8 cellular contexts compared by ENCODE assay signal in the genomic region with DNA sequence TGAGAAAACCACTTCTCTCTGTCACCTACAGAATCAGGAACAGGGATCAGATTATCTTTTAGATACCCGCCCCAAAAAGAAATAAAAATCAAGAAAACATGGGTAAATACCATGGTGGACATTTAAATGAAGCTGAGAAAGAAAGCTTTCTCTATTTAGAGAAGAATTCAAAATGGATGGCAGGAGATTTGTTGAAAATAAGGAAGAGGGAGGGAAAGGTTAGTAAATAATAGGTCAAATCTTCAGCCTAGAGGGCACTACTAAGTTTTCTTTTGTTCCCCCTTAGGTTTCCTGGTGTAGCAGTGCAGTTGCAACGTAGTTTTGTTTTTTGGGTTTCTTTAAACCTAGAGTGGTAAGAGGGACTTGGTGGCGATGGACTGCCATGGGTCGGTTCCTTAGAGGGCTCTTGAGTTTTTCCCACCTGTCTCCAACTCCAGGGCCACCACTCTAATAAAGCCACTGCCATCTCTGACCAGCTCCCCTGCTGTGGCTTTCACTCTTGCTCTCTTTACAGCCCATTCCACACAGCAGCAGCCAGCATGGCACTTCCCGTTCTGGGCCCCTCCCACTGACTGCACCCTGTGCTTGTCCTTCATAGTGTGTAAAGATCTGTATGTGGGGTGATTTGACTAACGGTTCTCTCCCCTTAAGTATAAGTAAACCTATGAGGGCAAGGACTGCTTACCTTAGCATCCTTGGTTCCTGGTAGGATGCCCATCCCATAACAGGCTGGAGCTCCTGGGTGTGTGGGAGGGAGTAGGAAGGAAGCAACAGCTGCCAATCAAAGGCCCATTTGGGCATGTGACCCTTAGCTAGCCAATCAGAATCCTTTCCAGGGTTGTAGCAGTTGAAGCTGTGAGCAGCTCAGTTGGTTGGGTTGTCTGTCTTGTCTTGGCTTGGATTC.
DNase-seq lines count a peak whose midpoint lies in the region; ATAC-seq, FAIRE-seq and TF ChIP-seq lines count a peak whose summit lies in the region.

No MANE protein-coding gene starts in this region.

- CTCF ChIA-PET in CD8-positive, alpha-beta memory T cell (lab: Charles Lee) = interaction anchor here (0.7 to 1.5 kb wide), 2 partner anchors 9 kb away, joined by 4 to 5 read pairs; no protein-coding TSS in a partner anchor
- CTCF ChIA-PET in PC-3 (lab: Charles Lee) = no interaction called here

- intact Hi-C loops in PC-3 (cut with micrococcal nuclease) (no loop called here), pancreas (cut with DNase I) (no loop called here)

- no peak overlapping the region for H3K4me2 ChIP-seq in PC-3 (ENCODE audit: low read length)

- no peak overlapping the region for H2AFZ ChIP-seq in PC-3 (ENCODE audit: low read length)

- peak overlapping the region; percentile 56 for H3K4me3 ChIP-seq in CD8-positive, alpha-beta memory T cell (ENCODE audit: low read length)
- H3K4me3 ChIP-seq in PC-3 (ENCODE audit: low read length) (no peak overlapping the region), pancreas (no peak overlapping the region)

- peaks cover 8% of the 10 kb centered on the region in 2 donors for H3K27me3 Mint-ChIP-seq in CD8-positive, alpha-beta memory T cell

- H3K9ac ChIP-seq in PC-3 (ENCODE audit: low read length) = no peak overlapping the region

- peaks cover 6% of the 10 kb centered on the region for H3K4me1 ChIP-seq in CD8-positive, alpha-beta memory T cell (ENCODE audit: insufficient read depth, low read length)
- no peaks in the 10 kb centered on the region for H3K4me1 ChIP-seq in PC-3 (ENCODE audit: insufficient read depth, low read length)
- H3K4me1 ChIP-seq in pancreas = no peaks in the 10 kb centered on the region

- no peaks in the 10 kb centered on the region for H3K9me2 ChIP-seq in PC-3 (replicated peaks; ENCODE audit: low read length)

- no peaks in the 10 kb centered on the region for H3F3A ChIP-seq in PC-3 (ENCODE audit: low read length, unreplicated experiment)

- FAIRE-seq in pancreas (lab: Jason Lieb, UNC) = no peak

- peak in 3 of 5 donors; percentile 33 to 57 (median 52) for DNase-seq in CD8-positive, alpha-beta memory T cell
- DNase-seq in GM19240 (ENCODE audit: insufficient read length, low spot score) (peak; percentile 76), PC-3 (peak; percentile 14), pancreas (peak in 1 of 6 donors; percentile 44), NCI-H128 (lab: John Stamatoyannopoulos, UW; ENCODE audit: unreplicated experiment) (no peak), COLO829 (ENCODE audit: low spot score) (no peak)
- DNase-seq in central memory CD4-positive, alpha-beta T cell = peak; percentile 17

- H3K4me3 Mint-ChIP-seq in CD8-positive, alpha-beta memory T cell = peak overlapping the region; percentile 63 to 79 (median 74)

- H3K79me2 ChIP-seq in PC-3 (ENCODE audit: low read length) = no peaks in the 10 kb centered on the region

- no peaks in the 10 kb centered on the region for H3K9me3 ChIP-seq in CD8-positive, alpha-beta memory T cell (ENCODE audit: low read length)
- H3K9me3 ChIP-seq in PC-3 (ENCODE audit: low read length) (no peaks in the 10 kb centered on the region), pancreas (no peaks in the 10 kb centered on the region)

- ATAC-seq in HG03095 (IDR thresholded peaks at IDR 0.05; ENCODE audit: unreplicated experiment) = peak; percentile 68
- ATAC-seq in PC-3 = no peak
- peak in 3 of 4 donors; percentile 43 to 78 (median 77) for ATAC-seq in pancreas

- H4K20me1 ChIP-seq in PC-3 (ENCODE audit: low read length) = no peaks in the 10 kb centered on the region

- H3K36me3 ChIP-seq in CD8-positive, alpha-beta memory T cell (ENCODE audit: insufficient read depth, low read length) = no peaks in the 10 kb centered on the region
- H3K36me3 ChIP-seq in PC-3 (ENCODE audit: low read depth, low read length) (no peaks in the 10 kb centered on the region), pancreas (no peaks in the 10 kb centered on the region)

- no peaks in the 10 kb centered on the region for H3K27me3 ChIP-seq in CD8-positive, alpha-beta memory T cell (ENCODE audit: insufficient read depth, low read length, poor library complexity, severe bottlenecking)
- H3K27me3 ChIP-seq in PC-3 (ENCODE audit: low read length) (no peaks in the 10 kb centered on the region), pancreas (no peaks in the 10 kb centered on the region)

- H3K4me1 Mint-ChIP-seq in CD8-positive, alpha-beta memory T cell = peaks cover 18 to 28% (median 26%) of the 10 kb centered on the region in 3 donors

- no TSS peak for BruUV-seq in PC-3 (replicated peaks; lab: Mats Ljungman, UMichigan)

- H3K9me3 Mint-ChIP-seq in CD8-positive, alpha-beta memory T cell = no peaks in the 10 kb centered on the region

- no peak for TF ChIP-seq CTCF in PC-3 (conservative IDR thresholded peaks at IDR 0.05; ENCODE audit: low read depth, low read length)
- no peak for TF ChIP-seq CTCF in pancreas (IDR thresholded peaks at IDR 0.05)

- POLR2A ChIA-PET in CD8-positive, alpha-beta memory T cell (lab: Charles Lee) = interaction anchor here (0.6 kb wide), 1 partner anchor 26 kb away, joined by 3 read pairs; no protein-coding TSS in a partner anchor
- POLR2A ChIA-PET in PC-3 (lab: Charles Lee; ENCODE audit: unreplicated experiment) = no interaction called here

- no peak overlapping the region for H3K27ac ChIP-seq in CD8-positive, alpha-beta memory T cell (ENCODE audit: low read depth, low read length)
- H3K27ac ChIP-seq in PC-3 (ENCODE audit: low read length) (no peak overlapping the region), pancreas (peak overlapping the region in 1 of 4 donors; percentile 38)

- H3K36me3 Mint-ChIP-seq in CD8-positive, alpha-beta memory T cell = peaks cover 0 to 3% (median 0%) of the 10 kb centered on the region in 3 donors

- H3K27ac Mint-ChIP-seq in CD8-positive, alpha-beta memory T cell = peak overlapping the region in 5 of 8 donors; percentile 2 to 87 (median 64)

- 67 to 69% methylated on average over 6 of the region's 6 CpGs for WGBS in pancreas, 2 donors

Comparison
In these comparisons a context has a peak if more than half of its experiments do, and no peak if none do; other contexts are left out.
1. DNase-seq: peak in CD8-positive, alpha-beta memory T cell (3 of 5), GM19240 (single experiment), PC-3 (single experiment) and central memory CD4-positive, alpha-beta T cell (single experiment); none in NCI-H128 (single experiment) and COLO829 (single experiment).